1 cellular context compared by ENCODE assay signal in genomic region chr3:44184319-44184953, GRCh38.
TF ChIP-seq lines count a peak whose summit lies in the region.

No MANE protein-coding gene starts in this region.

TF ChIP-seq in GM12878, 131 proteins besides CTCF, POLR2A, EP300 and RAD21:
- TF ChIP-seq ZBTB4 (CRISPR knock-in tag; IDR thresholded peaks at IDR 0.05) = no peak
- TF ChIP-seq CBFB (IDR thresholded peaks at IDR 0.05; ENCODE audit: low read depth) = no peak
- TF ChIP-seq NFIC (IDR thresholded peaks at IDR 0.05; ENCODE audit: low read depth, low read length) = no peak
- no peak for TF ChIP-seq SIX5 (IDR thresholded peaks at IDR 0.05; ENCODE audit: low read depth, low read length, severe bottlenecking)
- TF ChIP-seq IRF4 (IDR thresholded peaks at IDR 0.05; ENCODE audit: low read depth, low read length) = no peak
- TF ChIP-seq DPF2 (IDR thresholded peaks at IDR 0.05) = no peak
